In genomic region chr18:48292229-48292628, GRCh38 we compare ENCODE assay signal across 16 cellular contexts.
"Had no signal": no experiment of that assay in that cellular context is flagged by ENCODE, and none has a peak within 500 bp of the region (broad histone marks: within the 10 kb centered on the region; RNA-seq: fewer than 3 reads in every experiment).

No MANE protein-coding gene starts in this region.

- DNase-seq: activated CD4-positive, alpha-beta T cell treated with anti-CD3 and anti-CD28 coated beads for 36 hours; activated CD4-positive, alpha-beta T cell treated with anti-CD3 and anti-CD28 coated beads, Interleukin-2, amount 50 U/mL, for 48 hours; activated naive CD4-positive, alpha-beta T cell treated with anti-CD3 and anti-CD28 coated beads, Interleukin-2, amount 10 ng/mL, durations not matched to agents 7 days and 5 days; activated naive CD8-positive, alpha-beta T cell treated with anti-CD3 and anti-CD28 coated beads, Interleukin-2, amount 50 U/mL, for 24 hours; activated T-cell treated with anti-CD3 and anti-CD28 coated beads, Interleukin-2, amount 50 U/mL, for 24 hours; aorta; brain microvascular endothelial cell; central memory CD4-positive, alpha-beta T cell; dorsolateral prefrontal cortex; endodermal cell; foreskin fibroblast; left colon; nephron progenitor cell; occipital lobe; stimulated activated naive CD4-positive, alpha-beta T cell treated with Interleukin-2 at 50 U/mL for 16 hours; T1000 had no signal

- ATAC-seq: activated CD4-positive, alpha-beta T cell treated with anti-CD3 and anti-CD28 coated beads for 36 hours; activated naive CD8-positive, alpha-beta T cell treated with anti-CD3 and anti-CD28 coated beads, Interleukin-2, amount 50 U/mL, for 24 hours; left colon had no signal
